Comparison of ENCODE assay signal across 8 cellular contexts in the genomic region with DNA sequence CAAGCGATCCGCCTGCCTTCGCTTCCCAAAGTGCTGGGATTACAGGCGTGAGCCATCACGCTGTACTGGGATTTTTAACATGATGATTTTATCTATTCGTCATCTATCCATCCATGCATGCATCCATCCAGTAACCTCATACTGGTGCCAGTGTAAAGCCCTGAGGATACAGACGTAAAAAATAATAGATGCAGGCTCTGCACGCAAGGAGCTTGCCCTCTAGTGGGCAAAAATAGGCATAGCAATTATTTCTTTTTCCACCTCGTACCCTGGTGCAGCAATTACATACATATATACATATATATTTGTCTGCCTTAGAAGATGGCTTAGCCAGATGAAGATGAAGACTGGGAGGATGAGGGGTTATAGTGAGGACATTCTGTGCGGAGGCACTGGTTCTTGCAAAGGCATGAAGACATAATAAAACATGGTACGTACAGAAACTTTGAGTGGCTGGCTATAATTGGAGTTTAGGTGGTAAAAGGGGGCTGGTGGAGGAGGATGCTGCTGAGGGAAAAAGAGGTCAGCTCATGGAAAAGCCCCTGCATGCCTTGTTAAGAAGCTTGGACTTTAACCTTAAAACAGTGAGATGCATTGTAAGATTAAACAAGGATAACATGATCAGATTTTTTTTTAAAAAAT. TPM values are rescaled to one million over a fixed set of nuclear protein-coding genes. Genes with fewer than 3 reads are reported as not detected.
A peak's percentile ranks its signal among the peaks of the same experiment; 100 is the strongest.
DNase-seq lines count a peak whose midpoint lies in the region; ATAC-seq and TF ChIP-seq lines count a peak whose summit lies in the region.

No MANE protein-coding gene starts in this region.

- no peaks in the 10 kb centered on the region for H3K9me3 ChIP-seq in tibial nerve

- TF ChIP-seq CTCF in MCF 10A (IDR thresholded peaks at IDR 0.05; ENCODE audit: unreplicated experiment) (peak; percentile 77), tibial nerve (IDR thresholded peaks at IDR 0.05) (peak; percentile 74 to 89 (median 79))

- no peak overlapping the region for H3K27ac Mint-ChIP-seq in activated T-cell treated with anti-CD3 and anti-CD28 coated beads, Interleukin-2, amount 50 U/mL, for 24 hours
- no peak overlapping the region for H3K27ac Mint-ChIP-seq in MCF 10A (ENCODE audit: low read depth, unreplicated experiment)

- H3K4me3 ChIP-seq in tibial nerve: no peak overlapping the region

- ATAC-seq in HG03095 (IDR thresholded peaks at IDR 0.05; ENCODE audit: unreplicated experiment): peak; percentile 50
- no peak for ATAC-seq in GM18498 (IDR thresholded peaks at IDR 0.05; ENCODE audit: unreplicated experiment)

- no TSS peak for BruUV-seq in MCF 10A (replicated peaks; lab: Mats Ljungman, UMichigan)

- peaks cover 0 to 5% (median 0%) of the 10 kb centered on the region in 4 donors for H3K4me1 ChIP-seq in tibial nerve

- H3K27ac ChIP-seq in tibial nerve: no peak overlapping the region

- peak; percentile 18 for DNase-seq in activated T-cell treated with anti-CD3 and anti-CD28 coated beads, Interleukin-2, amount 50 U/mL, for 1 hour
- no peak for DNase-seq in activated T-cell treated with anti-CD3 and anti-CD28 coated beads, Interleukin-2, amount 50 U/mL, for 24 hours
- peak; percentile 14 for DNase-seq in NCI-H82 treated with DMSO at 0.1 percent for 48 hours (lab: John Stamatoyannopoulos, UW; ENCODE audit: unreplicated experiment)
- DNase-seq in MCF 10A (ENCODE audit: unreplicated experiment): peak; percentile 40
- peak; percentile 83 for DNase-seq in kidney tubule cell (ENCODE audit: low spot score)
- DNase-seq in tibial nerve (ENCODE audit: low spot score in 2 of 2): peak in 1 of 2 donors; percentile 18

- no peak overlapping the region for H3K4me3 Mint-ChIP-seq in activated T-cell treated with anti-CD3 and anti-CD28 coated beads, Interleukin-2, amount 50 U/mL, for 24 hours
- no peak overlapping the region for H3K4me3 Mint-ChIP-seq in MCF 10A (ENCODE audit: unreplicated experiment)

- TF ChIP-seq POLR2A in tibial nerve (IDR thresholded peaks at IDR 0.05): no peak

- peaks cover 5% of the 10 kb centered on the region for H3K27me3 Mint-ChIP-seq in activated T-cell treated with anti-CD3 and anti-CD28 coated beads, Interleukin-2, amount 50 U/mL, for 24 hours
- H3K27me3 Mint-ChIP-seq in MCF 10A (ENCODE audit: insufficient read depth, unreplicated experiment): no peaks in the 10 kb centered on the region

- 37 to 41% methylated on average over 11 of the region's 11 CpGs for WGBS in tibial nerve, 2 donors

- H3K36me3 Mint-ChIP-seq in activated T-cell treated with anti-CD3 and anti-CD28 coated beads, Interleukin-2, amount 50 U/mL, for 24 hours (ENCODE audit: low read depth): no peaks in the 10 kb centered on the region
- no peaks in the 10 kb centered on the region for H3K36me3 Mint-ChIP-seq in MCF 10A (ENCODE audit: insufficient read depth, unreplicated experiment)

- intact Hi-C loops in MCF 10A (cut with micrococcal nuclease): loop anchor here (2.0 to 10.0 kb wide), 5 partner anchors 45 to 610 kb away; partner anchors contain the start of gene EIF2AK3

- CTCF ChIA-PET in MCF 10A (lab: Yijun Ruan, JAX): interaction anchor here (0.5 to 13.5 kb wide), 35 partner anchors 8 to 512 kb away, joined by 3 to 424 read pairs (median 4); partner anchors contain the start of genes EIF2AK3 and RPIA

- H3K27me3 ChIP-seq in tibial nerve: no peaks in the 10 kb centered on the region

- no peaks in the 10 kb centered on the region for H3K4me1 Mint-ChIP-seq in activated T-cell treated with anti-CD3 and anti-CD28 coated beads, Interleukin-2, amount 50 U/mL, for 24 hours (ENCODE audit: low read depth)
- H3K4me1 Mint-ChIP-seq in MCF 10A (ENCODE audit: insufficient read depth, unreplicated experiment): no peaks in the 10 kb centered on the region

- POLR2A ChIA-PET in MCF 10A (lab: Yijun Ruan, JAX): interaction anchor here (0.6 to 1.9 kb wide), 11 partner anchors 8 to 438 kb away, joined by 3 to 8 read pairs (median 4); partner anchors contain the start of genes EIF2AK3 and RPIA

- H3K36me3 ChIP-seq in tibial nerve: no peaks in the 10 kb centered on the region

- no peak for TF ChIP-seq EP300 in tibial nerve (IDR thresholded peaks at IDR 0.05)

- no peaks in the 10 kb centered on the region for H3K9me3 Mint-ChIP-seq in activated T-cell treated with anti-CD3 and anti-CD28 coated beads, Interleukin-2, amount 50 U/mL, for 24 hours
- no peaks in the 10 kb centered on the region for H3K9me3 Mint-ChIP-seq in MCF 10A (ENCODE audit: unreplicated experiment)

RNA-seq across cellular contexts. Expression of gene RPIA, which starts 19.6 kb away (rescaled TPM):
- total RNA-seq in MCF 10A (2022): 12.2 and 14.1 TPM in 2 replicates
- 10 to 100 TPM in 1 of 4 donors, 1 to 10 TPM in 3; 6.3 to 12.2 (median 8.0) TPM for total RNA-seq in tibial nerve

RNA-seq across cellular contexts. Expression of gene EIF2AK3, which starts 44.6 kb away (rescaled TPM):
- total RNA-seq in MCF 10A (2022) (21.6 and 21.8 TPM in 2 replicates), tibial nerve (10 to 100 TPM; 19.8 to 29.1 (median 25.9) TPM)
